Comparison of ENCODE assay signal across 8 cellular contexts in the genomic region with DNA sequence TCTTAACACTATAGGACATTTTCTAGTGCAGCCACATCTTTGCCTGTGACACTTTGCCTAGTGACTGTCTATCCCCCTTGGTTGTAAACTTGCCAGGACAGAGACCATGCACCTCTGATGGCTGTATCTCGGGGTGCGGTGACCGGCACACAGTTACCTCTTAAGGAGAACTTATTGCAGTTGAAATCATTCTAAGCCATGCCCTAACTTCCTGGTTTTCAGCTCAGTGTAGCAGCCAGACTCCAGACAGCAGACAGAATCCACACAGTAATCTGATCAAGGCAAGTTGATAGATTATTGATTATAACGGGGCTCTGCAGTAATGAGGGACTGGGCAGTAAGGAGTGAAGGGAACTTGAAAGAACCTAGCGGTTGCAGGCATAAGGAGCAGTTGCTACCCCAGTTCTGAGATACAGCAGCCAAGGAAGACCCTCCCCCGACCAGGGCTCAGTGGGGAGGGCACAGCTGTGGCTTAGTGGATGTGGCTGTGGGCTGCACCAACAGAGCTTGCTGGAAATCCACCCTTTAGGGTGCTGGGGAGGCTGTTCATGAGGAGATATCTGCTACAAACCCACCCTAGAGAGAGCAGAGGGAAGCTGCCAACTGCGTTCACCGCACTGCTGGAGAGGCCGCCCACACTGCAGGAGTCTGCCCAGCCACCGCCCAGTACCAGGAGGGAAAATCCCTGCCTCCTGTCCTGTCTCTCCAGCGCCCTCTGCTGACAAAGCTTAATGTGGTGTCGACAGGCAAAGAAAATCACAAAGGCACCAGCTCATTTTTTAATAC. TPM values are rescaled to one million over a fixed set of nuclear protein-coding genes. Genes with fewer than 3 reads are reported as not detected.
DNase-seq lines count a peak whose midpoint lies in the region; ATAC-seq and TF ChIP-seq lines count a peak whose summit lies in the region.

No MANE protein-coding gene starts in this region.

- intact Hi-C loops in left lung (cut with DNase I) = no loop called here

- H3K36me3 ChIP-seq in GM06990 (ENCODE audit: control insufficient read depth, insufficient read depth, low read length) (no peaks in the 10 kb centered on the region), left lung (no peaks in the 10 kb centered on the region)

- H3K27me3 ChIP-seq in GM06990 (replicated peaks; ENCODE audit: control insufficient read depth, insufficient read depth, low read length) (peaks cover 1% of the 10 kb centered on the region; the same call in 1 of the 2 replicates), left lung (peaks cover 0 to 15% of the 10 kb centered on the region in 2 donors)

- no peaks in the 10 kb centered on the region for H3K9me3 ChIP-seq in left lung

- peak; percentile 71 for ATAC-seq in HG03103 (IDR thresholded peaks at IDR 0.05; ENCODE audit: low read depth, unreplicated experiment)
- ATAC-seq in left lung = peak; percentile 99

- TF ChIP-seq CTCF in GM06990 (IDR thresholded peaks at IDR 0.05; ENCODE audit: insufficient read depth, low read length, poor library complexity, severe bottlenecking) (peak; percentile 76), choroid plexus epithelial cell (conservative IDR thresholded peaks at IDR 0.05; ENCODE audit: low read depth, low read length) (peak; percentile 88), left lung (IDR thresholded peaks at IDR 0.05) (peak; percentile 69 to 75), coronary artery (IDR thresholded peaks at IDR 0.05) (no peak)

- no peak overlapping the region for H3K27ac ChIP-seq in left lung
- no peak overlapping the region for H3K27ac ChIP-seq in coronary artery

- peaks cover 0 to 14% of the 10 kb centered on the region in 2 donors for H3K4me1 ChIP-seq in left lung

- DNase-seq in GM06990 (ENCODE audit: extremely low read depth, insufficient read length) (peak; percentile 24), NCI-H524 (lab: John Stamatoyannopoulos, UW) (peak; percentile 90 to 94), choroid plexus epithelial cell (ENCODE audit: low read depth) (peak; percentile 91), left lung (peak in 1 of 2 donors; percentile 89), coronary artery (ENCODE audit: low spot score) (no peak)
- DNase-seq in activated CD4-positive, alpha-beta T cell treated with anti-CD3 and anti-CD28 coated beads for 4 hours = peak; percentile 87 to 89
- peak; percentile 58 to 73 (median 72) for DNase-seq in stimulated activated CD4-positive, alpha-beta T cell treated with anti-CD3 and anti-CD28 coated beads, TNF-alpha, amount 100 ng/mL, for 1 hour (ENCODE audit: low read depth in 3 of 3, low spot score in 1 of 3)

- no peak overlapping the region for H3K4me3 ChIP-seq in GM06990 (replicated peaks; ENCODE audit: low read depth, low read length)
- no peak overlapping the region for H3K4me3 ChIP-seq in choroid plexus epithelial cell (ENCODE audit: low read depth, low read length)
- H3K4me3 ChIP-seq in left lung = no peak overlapping the region
- H3K4me3 ChIP-seq in coronary artery = no peak overlapping the region

RNA-seq across cellular contexts. Expression of a gene that starts 58.2 kb away (rescaled TPM):
- total RNA-seq in left lung = 1 to 10 TPM; 1.3 to 1.5 TPM
